ENCODE assay signal across 9 cellular contexts in genomic region chr6:68778356-68779020, GRCh38.
A peak's percentile ranks its signal among the peaks of the same experiment; 100 is the strongest.
DNase-seq lines count a peak whose midpoint lies in the region; ATAC-seq and TF ChIP-seq lines count a peak whose summit lies in the region.
"Had no signal": no experiment of that assay in that cellular context is flagged by ENCODE, and none has a peak within 500 bp of the region (broad histone marks: within the 10 kb centered on the region; RNA-seq: fewer than 3 reads in every experiment).

No MANE protein-coding gene starts in this region.

- intact Hi-C loops in activated CD8-positive, alpha-beta T cell treated with anti-CD3 and anti-CD28 coated beads for 36 hours (cut with micrococcal nuclease), result no loop called here

- TF ChIP-seq CTCF in GM12864 (IDR thresholded peaks at IDR 0.05; ENCODE audit: low read depth, low read length, missing control alignments), result peak; percentile 32
- TF ChIP-seq CTCF in fibroblast of mammary gland (conservative IDR thresholded peaks at IDR 0.05; ENCODE audit: control insufficient read depth, insufficient read depth, low read depth, low read length), result peak; percentile 58
- TF ChIP-seq CTCF in activated CD8-positive, alpha-beta T cell treated with anti-CD3 and anti-CD28 coated beads for 36 hours (IDR thresholded peaks at IDR 0.05), result no peak

- no peak for DNase-seq in GM12864 (ENCODE audit: low read depth)
- peak; percentile 22 for DNase-seq in LHCN-M2 (ENCODE audit: low read depth)
- peak; percentile 26 for DNase-seq in SHP77 treated with DMSO at 0.1 percent for 48 hours (lab: John Stamatoyannopoulos, UW)
- peak; percentile 53 for DNase-seq in fibroblast of mammary gland (ENCODE audit: low read depth)
- peak in 46 of 56 donors; percentile 7 to 80 (median 47) for DNase-seq in nucleus accumbens (lab: John Stamatoyannopoulos, UW)
- DNase-seq in HuH-7.5 (ENCODE audit: low spot score), result no peak
- no peak for DNase-seq in activated CD8-positive, alpha-beta T cell treated with anti-CD3 and anti-CD28 coated beads for 36 hours
- DNase-seq in stimulated activated CD8-positive, alpha-beta memory T cell treated with anti-CD3 and anti-CD28 coated beads, Interleukin-4, amount 100 ng/mL, for 48 hours, result no peak

- CTCF ChIA-PET in activated CD8-positive, alpha-beta T cell treated with anti-CD3 and anti-CD28 coated beads for 36 hours (lab: Charles Lee), result no interaction called here

- no peak overlapping the region for H3K4me3 Mint-ChIP-seq in activated CD8-positive, alpha-beta T cell treated with anti-CD3 and anti-CD28 coated beads for 36 hours

- peaks cover 4% of the 10 kb centered on the region for H3K9me3 Mint-ChIP-seq in activated CD8-positive, alpha-beta T cell treated with anti-CD3 and anti-CD28 coated beads for 36 hours

- ATAC-seq in activated CD8-positive, alpha-beta T cell treated with anti-CD3 and anti-CD28 coated beads for 36 hours, result no peak

- H3K27me3 Mint-ChIP-seq in activated CD8-positive, alpha-beta T cell treated with anti-CD3 and anti-CD28 coated beads for 36 hours, result no peaks in the 10 kb centered on the region

- no peaks in the 10 kb centered on the region for H3K4me1 Mint-ChIP-seq in activated CD8-positive, alpha-beta T cell treated with anti-CD3 and anti-CD28 coated beads for 36 hours (ENCODE audit: low read depth)

- H3K4me3 ChIP-seq in GM12864 (ENCODE audit: low read depth, low read length) (no peak overlapping the region), fibroblast of mammary gland (ENCODE audit: control insufficient read depth, low read depth, low read length) (no peak overlapping the region)
- H3K4me3 ChIP-seq: SJSA1 had no signal

- H3K27ac Mint-ChIP-seq in activated CD8-positive, alpha-beta T cell treated with anti-CD3 and anti-CD28 coated beads for 36 hours, result no peak overlapping the region

- POLR2A ChIA-PET in activated CD8-positive, alpha-beta T cell treated with anti-CD3 and anti-CD28 coated beads for 36 hours (lab: Charles Lee), result no interaction called here

- no peaks in the 10 kb centered on the region for H3K36me3 Mint-ChIP-seq in activated CD8-positive, alpha-beta T cell treated with anti-CD3 and anti-CD28 coated beads for 36 hours (ENCODE audit: low read depth)

Comparison
In these comparisons a context has a peak if more than half of its experiments do, and no peak if none do; other contexts are left out.
1. DNase-seq: peak in LHCN-M2 (single experiment), SHP77 treated with DMSO at 0.1 percent for 48 hours (single experiment), fibroblast of mammary gland (single experiment) and nucleus accumbens (46 of 56); none in GM12864 (single experiment), HuH-7.5 (single experiment), activated CD8-positive, alpha-beta T cell treated with anti-CD3 and anti-CD28 coated beads for 36 hours (single experiment) and stimulated activated CD8-positive, alpha-beta memory T cell treated with anti-CD3 and anti-CD28 coated beads, Interleukin-4, amount 100 ng/mL, for 48 hours (single experiment).